Comparison of ENCODE assay signal across 11 cellular contexts in the genomic region with DNA sequence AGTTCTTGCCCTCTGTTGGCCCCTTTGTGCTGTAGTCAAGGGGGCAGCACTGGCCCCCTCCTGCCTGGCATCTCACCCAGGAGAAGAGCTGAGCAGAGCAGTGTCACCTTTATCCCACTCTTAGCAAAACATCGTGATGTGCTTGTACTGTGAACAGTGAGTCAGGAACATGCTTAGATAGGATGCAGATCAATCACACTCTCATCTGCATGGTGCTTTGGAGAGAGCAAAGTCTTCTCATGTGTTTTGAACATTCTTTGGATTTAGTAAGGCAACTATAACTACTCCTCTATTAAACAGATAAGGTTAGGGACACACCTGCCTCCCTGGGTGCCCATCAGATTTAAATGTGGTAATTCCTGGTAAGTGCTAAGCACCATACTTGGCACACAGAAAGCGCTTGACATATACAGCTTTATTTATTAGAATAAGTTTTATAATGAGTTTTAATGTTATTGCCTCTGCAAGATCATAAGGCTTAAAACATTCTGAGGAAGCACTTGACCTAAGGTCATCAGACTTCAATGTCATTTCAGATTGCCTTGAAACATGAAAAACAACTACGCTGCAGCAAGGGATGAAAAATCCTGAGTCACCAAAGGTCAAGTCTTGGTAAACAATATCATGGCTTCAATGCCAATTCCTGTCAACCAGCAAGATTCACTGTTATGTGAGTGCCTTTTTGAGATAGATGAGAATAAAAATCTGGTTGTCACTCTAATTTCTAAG.
DNase-seq lines count a peak whose midpoint lies in the region; ATAC-seq and TF ChIP-seq lines count a peak whose summit lies in the region.
"Had no signal": no experiment of that assay in that cellular context is flagged by ENCODE, and none has a peak within 500 bp of the region (broad histone marks: within the 10 kb centered on the region; RNA-seq: fewer than 3 reads in every experiment).

No MANE protein-coding gene starts in this region.

- peak overlapping the region in 7 of 12 donors; percentile 13 to 56 (median 42) for H3K4me3 ChIP-seq in heart left ventricle
- H3K4me3 ChIP-seq in left lung = peak overlapping the region in 1 of 2 donors; percentile 24
- peak overlapping the region; percentile 44 to 48 for H3K4me3 ChIP-seq in tibial artery
- H3K4me3 ChIP-seq in dorsolateral prefrontal cortex = peak overlapping the region in 29 of 59 donors; percentile 14 to 64 (median 50)

- ATAC-seq in heart left ventricle (peak in 1 of 4 donors; percentile 8), left ventricle myocardium superior (no peak), left lung (peak; percentile 55)

- no peak for DNase-seq in heart left ventricle
- no peak for DNase-seq in left ventricle myocardium superior
- DNase-seq in left lung = no peak
- DNase-seq in tibial artery = no peak
- no peak for DNase-seq in dorsolateral prefrontal cortex
- DNase-seq in NCI-H146 (lab: John Stamatoyannopoulos, UW) = no peak
- DNase-seq in NCI-H1694 treated with DMSO at 0.1 percent for 48 hours (lab: John Stamatoyannopoulos, UW) = no peak
- DNase-seq: effector CD8-positive, alpha-beta T cell; SW 1271 had no signal

- H3K27ac ChIP-seq in heart left ventricle = peak overlapping the region in 9 of 12 donors; percentile 60 to 79 (median 71)
- peak overlapping the region; percentile 14 for H3K27ac ChIP-seq in VCaP
- peak overlapping the region in 1 of 2 donors; percentile 53 for H3K27ac ChIP-seq in left lung
- H3K27ac ChIP-seq in tibial artery = peak overlapping the region; percentile 29 to 48
- H3K27ac ChIP-seq in dorsolateral prefrontal cortex = peak overlapping the region in 26 of 59 donors; percentile 0 to 83 (median 62)
- H3K27ac ChIP-seq: KMS-11 had no signal

- TF ChIP-seq CTCF in heart left ventricle (IDR thresholded peaks at IDR 0.05) (no peak), VCaP (conservative IDR thresholded peaks at IDR 0.05) (no peak), left lung (IDR thresholded peaks at IDR 0.05) (no peak), tibial artery (IDR thresholded peaks at IDR 0.05) (no peak), dorsolateral prefrontal cortex (IDR thresholded peaks at IDR 0.05 in 54 of 56, conservative IDR thresholded peaks at IDR 0.05 in 2 of 56; ENCODE audit: low read depth in 1 of 56, partially characterized antibody in 56 of 56) (no peak)

- intact Hi-C loops in heart left ventricle (cut with DNase I) (loop anchor here in 4 of 10 donors (2.0 to 10.0 kb wide), 4 partner anchors 74 to 240 kb away; a partner anchor contains a TSS), left ventricle myocardium superior (cut with micrococcal nuclease) (no loop called here), left lung (cut with DNase I) (no loop called here), tibial artery (cut with DNase I; ENCODE audit: low total_unique reads) (no loop called here), dorsolateral prefrontal cortex (cut with DNase I) (no loop called here)

- 57 to 66% (median 61%) methylated on average over 3 of the region's 3 CpGs for WGBS in heart left ventricle, 4 donors

- H3K36me3 ChIP-seq in heart left ventricle = no peaks in the 10 kb centered on the region
- no peaks in the 10 kb centered on the region for H3K36me3 ChIP-seq in left lung
- H3K36me3 ChIP-seq in tibial artery = no peaks in the 10 kb centered on the region

- H3K4me1 ChIP-seq in heart left ventricle (peaks cover 0 to 22% (median 11%) of the 10 kb centered on the region in 12 donors), left lung (peaks cover 3 to 7% of the 10 kb centered on the region in 2 donors), tibial artery (peaks cover 0 to 17% (median 0%) of the 10 kb centered on the region in 4 donors)

- no peak for TF ChIP-seq POLR2A in heart left ventricle (IDR thresholded peaks at IDR 0.05)

- no peaks in the 10 kb centered on the region for H3K27me3 ChIP-seq in heart left ventricle
- H3K27me3 ChIP-seq in left lung = peaks cover 0 to 19% of the 10 kb centered on the region in 2 donors
- no peaks in the 10 kb centered on the region for H3K27me3 ChIP-seq in tibial artery
- H3K27me3 ChIP-seq in dorsolateral prefrontal cortex = no peaks in the 10 kb centered on the region

- H3K9me3 ChIP-seq in heart left ventricle (no peaks in the 10 kb centered on the region), left lung (no peaks in the 10 kb centered on the region), tibial artery (no peaks in the 10 kb centered on the region)
